ENCODE assay signal across 8 cellular contexts in genomic region chr7:29408841-29409243, GRCh38.
DNase-seq lines count a peak whose midpoint lies in the region; ATAC-seq, FAIRE-seq and TF ChIP-seq lines count a peak whose summit lies in the region.

No MANE protein-coding gene starts in this region.

- H3K36me3 Mint-ChIP-seq in activated naive CD4-positive, alpha-beta T cell treated with anti-CD3 and anti-CD28 coated beads, Interleukin-2, amount 10 ng/mL, durations not matched to agents 7 days and 5 days, result no peaks in the 10 kb centered on the region

- H3K4me1 Mint-ChIP-seq in activated naive CD4-positive, alpha-beta T cell treated with anti-CD3 and anti-CD28 coated beads, Interleukin-2, amount 10 ng/mL, durations not matched to agents 7 days and 5 days, result no peaks in the 10 kb centered on the region

- H3K27ac ChIP-seq in ACC112 (ENCODE audit: low read depth, low read length), result no peak overlapping the region
- no peak overlapping the region for H3K27ac ChIP-seq in KMS-11
- no peak overlapping the region for H3K27ac ChIP-seq in Peyer's patch
- no peak overlapping the region for H3K27ac ChIP-seq in pancreas

- H3K4me3 ChIP-seq in ACC112 (ENCODE audit: low read depth, low read length) (no peak overlapping the region), KMS-11 (IDR thresholded peaks at IDR 0.05; ENCODE audit: insufficient read depth, low read depth, low read length) (no peak overlapping the region), Peyer's patch (no peak overlapping the region), pancreas (no peak overlapping the region)

- peak; percentile 97 for TF ChIP-seq CTCF in KMS-11 (conservative IDR thresholded peaks at IDR 0.05; ENCODE audit: low read depth, low read length)
- peak; percentile 75 to 97 (median 86) for TF ChIP-seq CTCF in Peyer's patch (IDR thresholded peaks at IDR 0.05)
- TF ChIP-seq CTCF in pancreas (IDR thresholded peaks at IDR 0.05), result peak; percentile 50 to 84 (median 78)

- no peak overlapping the region for H3K4me3 Mint-ChIP-seq in activated naive CD4-positive, alpha-beta T cell treated with anti-CD3 and anti-CD28 coated beads, Interleukin-2, amount 10 ng/mL, durations not matched to agents 7 days and 5 days

- H3K79me2 ChIP-seq in ACC112 (ENCODE audit: control insufficient read depth, insufficient read depth, low read length, unreplicated experiment) (no peaks in the 10 kb centered on the region), KMS-11 (ENCODE audit: insufficient read depth, low read depth) (no peaks in the 10 kb centered on the region)

- no peaks in the 10 kb centered on the region for H3K36me3 ChIP-seq in ACC112 (ENCODE audit: insufficient read depth, low read length)
- H3K36me3 ChIP-seq in KMS-11 (ENCODE audit: insufficient read depth), result no peaks in the 10 kb centered on the region
- no peaks in the 10 kb centered on the region for H3K36me3 ChIP-seq in Peyer's patch
- no peaks in the 10 kb centered on the region for H3K36me3 ChIP-seq in pancreas

- intact Hi-C loops in pancreas (cut with DNase I), result loop anchor here in 2 of 3 donors (5.0 to 10.0 kb wide), 3 partner anchors 294 to 484 kb away; no protein-coding TSS in a partner anchor

- DNase-seq in GM12891 (ENCODE audit: insufficient read length, low spot score), result peak; percentile 39
- peak in 2 of 3 donors; percentile 51 to 78 for DNase-seq in Peyer's patch
- peak; percentile 58 for DNase-seq in activated naive CD4-positive, alpha-beta T cell treated with anti-CD3 and anti-CD28 coated beads, Interleukin-2, amount 10 ng/mL, durations not matched to agents 7 days and 5 days
- peak; percentile 77 for DNase-seq in globus pallidus (ENCODE audit: low spot score)
- DNase-seq in pancreas, result peak in 3 of 6 donors; percentile 33 to 74 (median 38)

- H4K20me1 ChIP-seq in KMS-11 (ENCODE audit: insufficient read depth), result no peaks in the 10 kb centered on the region

- H3K27me3 ChIP-seq in ACC112 (ENCODE audit: insufficient read depth, low read length), result no peaks in the 10 kb centered on the region
- H3K27me3 ChIP-seq in KMS-11 (ENCODE audit: insufficient read depth, low read depth), result no peaks in the 10 kb centered on the region
- H3K27me3 ChIP-seq in Peyer's patch, result no peaks in the 10 kb centered on the region
- H3K27me3 ChIP-seq in pancreas, result no peaks in the 10 kb centered on the region

- peak overlapping the region; percentile 21 for H2AFZ ChIP-seq in ACC112 (ENCODE audit: low read length, unreplicated experiment)
- H2AFZ ChIP-seq in KMS-11 (ENCODE audit: low read depth), result no peak overlapping the region

- ATAC-seq in pancreas (peak; percentile 62 to 79 (median 70)), HG02642 (IDR thresholded peaks at IDR 0.05; ENCODE audit: poor library complexity, unreplicated experiment) (no peak)

- FAIRE-seq in GM12891 (lab: Jason Lieb, UNC) (peak; percentile 90), pancreas (lab: Jason Lieb, UNC) (peak; percentile 76)

- H3K4me2 ChIP-seq in KMS-11, result no peak overlapping the region

- 24% methylated on average over 7 of the region's 7 CpGs for WGBS in pancreas, 2 donors

- peaks cover 16% of the 10 kb centered on the region for H3K27me3 Mint-ChIP-seq in activated naive CD4-positive, alpha-beta T cell treated with anti-CD3 and anti-CD28 coated beads, Interleukin-2, amount 10 ng/mL, durations not matched to agents 7 days and 5 days

- no peaks in the 10 kb centered on the region for H3K9me3 Mint-ChIP-seq in activated naive CD4-positive, alpha-beta T cell treated with anti-CD3 and anti-CD28 coated beads, Interleukin-2, amount 10 ng/mL, durations not matched to agents 7 days and 5 days

- H3K27ac Mint-ChIP-seq in activated naive CD4-positive, alpha-beta T cell treated with anti-CD3 and anti-CD28 coated beads, Interleukin-2, amount 10 ng/mL, durations not matched to agents 7 days and 5 days, result no peak overlapping the region

- CTCF ChIA-PET in activated naive CD4-positive, alpha-beta T cell treated with anti-CD3 and anti-CD28 coated beads, Interleukin-2, amount 10 ng/mL, durations not matched to agents 7 days and 5 days (lab: Charles Lee), result interaction anchor here (0.6 to 8.1 kb wide), 13 partner anchors 12 to 653 kb away, joined by 3 to 115 read pairs (median 4); no protein-coding TSS in a partner anchor

- no peak overlapping the region for H3K9ac ChIP-seq in KMS-11

- TF ChIP-seq POLR2A in GM12891 (IDR thresholded peaks at IDR 0.05; ENCODE audit: low read depth, low read length) (no peak), Peyer's patch (IDR thresholded peaks at IDR 0.05) (no peak)

- H3K4me1 ChIP-seq in ACC112 (ENCODE audit: control insufficient read depth, insufficient read depth, low read length, unreplicated experiment) (peaks cover 3% of the 10 kb centered on the region), KMS-11 (ENCODE audit: low read depth, poor library complexity, severe bottlenecking) (no peaks in the 10 kb centered on the region), Peyer's patch (no peaks in the 10 kb centered on the region), pancreas (peaks cover 0 to 16% (median 15%) of the 10 kb centered on the region in 3 donors)

- H3K9me3 ChIP-seq in Peyer's patch (no peaks in the 10 kb centered on the region), pancreas (no peaks in the 10 kb centered on the region)

TF ChIP-seq in GM12891, 5 proteins besides CTCF, POLR2A, EP300 and RAD21:
- TF ChIP-seq PAX5 (IDR thresholded peaks at IDR 0.05; ENCODE audit: insufficient read depth, low read length, severe bottlenecking) (no peak), TAF1 (IDR thresholded peaks at IDR 0.05; ENCODE audit: low read depth, low read length) (no peak), SPI1 (IDR thresholded peaks at IDR 0.05; ENCODE audit: low read depth, low read length) (no peak), POU2F2 (IDR thresholded peaks at IDR 0.05; ENCODE audit: low read depth, low read length) (no peak), POLR2AphosphoS5 (IDR thresholded peaks at IDR 0.05; ENCODE audit: low read depth, low read length) (no peak)
